Comparison of ENCODE assay signal across 18 cellular contexts in the genomic region with DNA sequence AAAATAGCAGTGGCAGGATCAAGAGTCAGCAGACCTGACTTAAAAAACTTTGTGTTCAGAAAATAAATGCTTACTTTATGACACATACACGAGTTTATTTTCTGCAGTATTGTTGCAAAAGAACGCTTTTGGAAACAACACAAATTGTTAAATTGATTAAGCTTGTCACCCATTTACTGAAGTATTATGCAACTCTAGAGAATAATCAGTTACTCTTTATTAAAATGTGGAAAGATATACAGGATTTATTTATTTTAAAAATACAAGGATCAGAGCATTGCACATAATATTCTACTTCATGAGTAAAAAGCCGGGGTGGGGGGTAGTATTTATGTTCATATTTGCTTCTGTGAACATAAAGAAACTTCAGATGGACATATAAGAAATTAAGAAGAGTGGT. TPM values are rescaled to one million over a fixed set of nuclear protein-coding genes. Genes with fewer than 3 reads are reported as not detected.
A peak's percentile ranks its signal among the peaks of the same experiment; 100 is the strongest.
DNase-seq lines count a peak whose midpoint lies in the region; ATAC-seq, FAIRE-seq and TF ChIP-seq lines count a peak whose summit lies in the region.
"Had no signal": no experiment of that assay in that cellular context is flagged by ENCODE, and none has a peak within 500 bp of the region (broad histone marks: within the 10 kb centered on the region; RNA-seq: fewer than 3 reads in every experiment).

No MANE protein-coding gene starts in this region.

- H3K4me1 ChIP-seq in lower lobe of right lung: peaks cover 18% of the 10 kb centered on the region
- H3K4me1 ChIP-seq: left ventricle myocardium inferior had no signal

- H3K36me3 ChIP-seq in lower lobe of right lung: no peaks in the 10 kb centered on the region
- H3K36me3 ChIP-seq: left ventricle myocardium inferior, SJSA1 had no signal

- H3K36me3 Mint-ChIP-seq in stimulated activated naive CD8-positive, alpha-beta T cell treated with anti-CD3 and anti-CD28 coated beads, Interleukin-15, Interleukin-2, amounts not matched to agents 100 ng/mL and 50 ng/mL, for 24 hours (ENCODE audit: low read depth): peaks cover 25% of the 10 kb centered on the region
- peaks cover 32 to 33% of the 10 kb centered on the region in 2 donors for H3K36me3 Mint-ChIP-seq in activated naive CD4-positive, alpha-beta T cell treated with anti-CD3 and anti-CD28 coated beads, Interleukin-2, amount 50 U/mL, for 72 hours
- no peaks in the 10 kb centered on the region for H3K36me3 Mint-ChIP-seq in progenitor cell of endocrine pancreas (ENCODE audit: insufficient read depth)

- no peak for ATAC-seq in stimulated activated naive CD8-positive, alpha-beta T cell treated with anti-CD3 and anti-CD28 coated beads, Interleukin-15, Interleukin-2, amounts not matched to agents 100 U/mL and 50 U/mL, for 24 hours
- no peak for ATAC-seq in activated naive CD4-positive, alpha-beta T cell treated with anti-CD3 and anti-CD28 coated beads, Interleukin-2, amount 50 U/mL, for 72 hours
- no peak for ATAC-seq in lower lobe of right lung
- ATAC-seq: foreskin keratinocyte, PC-3 had no signal

- no peak for FAIRE-seq in D721Med (lab: Jason Lieb, UNC)
- FAIRE-seq: H1 had no signal

- no peak for TF ChIP-seq CTCF in lower lobe of right lung (IDR thresholded peaks at IDR 0.05)
- no peak for TF ChIP-seq CTCF in progenitor cell of endocrine pancreas (IDR thresholded peaks at IDR 0.05; ENCODE audit: unreplicated experiment)
- no peak for TF ChIP-seq CTCF in D721Med (IDR thresholded peaks at IDR 0.05; ENCODE audit: insufficient read depth, missing control alignments)

- H3K27ac Mint-ChIP-seq in stimulated activated naive CD8-positive, alpha-beta T cell treated with anti-CD3 and anti-CD28 coated beads, Interleukin-15, Interleukin-2, amounts not matched to agents 100 ng/mL and 50 ng/mL, for 24 hours: peak overlapping the region; percentile 99
- H3K27ac Mint-ChIP-seq in activated naive CD4-positive, alpha-beta T cell treated with anti-CD3 and anti-CD28 coated beads, Interleukin-2, amount 50 U/mL, for 72 hours: peak overlapping the region; percentile 91 to 96
- H3K27ac Mint-ChIP-seq in progenitor cell of endocrine pancreas: no peak overlapping the region

- H3K4me3 Mint-ChIP-seq in stimulated activated naive CD8-positive, alpha-beta T cell treated with anti-CD3 and anti-CD28 coated beads, Interleukin-15, Interleukin-2, amounts not matched to agents 100 ng/mL and 50 ng/mL, for 24 hours: peak overlapping the region; percentile 94
- no peak overlapping the region for H3K4me3 Mint-ChIP-seq in progenitor cell of endocrine pancreas (ENCODE audit: low read depth)

- H3K27me3 ChIP-seq in lower lobe of right lung (ENCODE audit: low read depth): no peaks in the 10 kb centered on the region
- H3K27me3 ChIP-seq: foreskin keratinocyte, SJSA1 had no signal

- DNase-seq in stimulated activated naive CD8-positive, alpha-beta T cell treated with anti-CD3 and anti-CD28 coated beads, Interleukin-15, Interleukin-2, amounts not matched to agents 100 U/mL and 50 U/mL, for 24 hours: no peak
- DNase-seq in activated naive CD4-positive, alpha-beta T cell treated with anti-CD3 and anti-CD28 coated beads, Interleukin-2, amount 50 U/mL, for 72 hours (ENCODE audit: low spot score in 2 of 2): no peak
- DNase-seq in lower lobe of right lung (no peak), progenitor cell of endocrine pancreas (ENCODE audit: low spot score, unreplicated experiment) (no peak), D721Med (ENCODE audit: insufficient read length, low spot score) (no peak), glomerular visceral epithelial cell (ENCODE audit: extremely low spot score) (no peak)
- no peak for DNase-seq in effector CD8-positive, alpha-beta T cell (lab: John Stamatoyannopoulos, UW)
- DNase-seq: amniotic stem cell, caudate nucleus, DMS 273 treated with DMSO at 0.1 percent for 48 hours, foreskin keratinocyte, left ventricle myocardium inferior, NCI-H1105 treated with DMSO at 0.1 percent for 48 hours, PC-3 had no signal

- intact Hi-C loops in lower lobe of right lung (cut with DNase I): no loop called here

- H3K9me3 Mint-ChIP-seq in stimulated activated naive CD8-positive, alpha-beta T cell treated with anti-CD3 and anti-CD28 coated beads, Interleukin-15, Interleukin-2, amounts not matched to agents 100 ng/mL and 50 ng/mL, for 24 hours: no peaks in the 10 kb centered on the region
- H3K9me3 Mint-ChIP-seq in activated naive CD4-positive, alpha-beta T cell treated with anti-CD3 and anti-CD28 coated beads, Interleukin-2, amount 50 U/mL, for 72 hours: no peaks in the 10 kb centered on the region
- H3K9me3 Mint-ChIP-seq in progenitor cell of endocrine pancreas (ENCODE audit: low read depth): no peaks in the 10 kb centered on the region

- no peaks in the 10 kb centered on the region for H3K9me3 ChIP-seq in lower lobe of right lung
- H3K9me3 ChIP-seq: left ventricle myocardium inferior, SJSA1 had no signal

- H3K4me1 Mint-ChIP-seq in stimulated activated naive CD8-positive, alpha-beta T cell treated with anti-CD3 and anti-CD28 coated beads, Interleukin-15, Interleukin-2, amounts not matched to agents 100 ng/mL and 50 ng/mL, for 24 hours (ENCODE audit: low read depth): peaks cover 58% of the 10 kb centered on the region
- no peaks in the 10 kb centered on the region for H3K4me1 Mint-ChIP-seq in progenitor cell of endocrine pancreas (ENCODE audit: low read depth)

- no peak overlapping the region for H3K27ac ChIP-seq in lower lobe of right lung
- H3K27ac ChIP-seq: foreskin keratinocyte, KMS-11, left ventricle myocardium inferior, SJSA1 had no signal

- H3K27me3 Mint-ChIP-seq in stimulated activated naive CD8-positive, alpha-beta T cell treated with anti-CD3 and anti-CD28 coated beads, Interleukin-15, Interleukin-2, amounts not matched to agents 100 ng/mL and 50 ng/mL, for 24 hours: no peaks in the 10 kb centered on the region
- H3K27me3 Mint-ChIP-seq in progenitor cell of endocrine pancreas: peaks cover 4% of the 10 kb centered on the region

- H3K4me3 ChIP-seq in lower lobe of right lung: peak overlapping the region; percentile 35
- H3K4me3 ChIP-seq: left ventricle myocardium inferior, SJSA1 had no signal

RNA-seq across cellular contexts. Expression of a gene that starts 20.0 kb away (rescaled TPM):
- total RNA-seq in activated naive CD4-positive, alpha-beta T cell treated with anti-CD3 and anti-CD28 coated beads, Interleukin-2, amount 50 U/mL, for 72 hours: 100 to 1,000 TPM; 161 to 168 TPM
- 51.0 TPM for total RNA-seq in lower lobe of right lung
- not detected in 2 replicates for total RNA-seq in progenitor cell of endocrine pancreas
- total RNA-seq: foreskin keratinocyte, H1 had no signal

Comparison
In these comparisons a context has a peak if more than half of its experiments do, and no peak if none do; other contexts are left out.
1. RNA of a gene that starts 20.0 kb away (total RNA-seq): 161 to 168 TPM in activated naive CD4-positive, alpha-beta T cell treated with anti-CD3 and anti-CD28 coated beads, Interleukin-2, amount 50 U/mL, for 72 hours and 51.0 TPM in lower lobe of right lung (single experiment); not detected in progenitor cell of endocrine pancreas; every median in the first group is over 10 times any median in the second.